In genomic region chr17:66487121-66487520, GRCh38 we compare ENCODE assay signal across 25 cellular contexts.
"Had no signal": no experiment of that assay in that cellular context is flagged by ENCODE, and none has a peak within 500 bp of the region (broad histone marks: within the 10 kb centered on the region; RNA-seq: fewer than 3 reads in every experiment).

No MANE protein-coding gene starts in this region.

- H3K4me1 Mint-ChIP-seq: mesothelial cell of epicardium, naive B cell had no signal

- H3K9me3 Mint-ChIP-seq: dendritic cell treated with granulocyte-macrophage colony-stimulating factor and Interleukin-4, amounts not matched to agents 40 ng/mL and 50 ng/mL, for 4 days; effector memory CD8-positive, alpha-beta T cell; endodermal cell; mesothelial cell of epicardium; naive B cell had no signal

- H3K27me3 ChIP-seq: colonic mucosa, esophagus squamous epithelium, gastrocnemius medialis, heart right ventricle, left lung had no signal

- H3K36me3 Mint-ChIP-seq: mesothelial cell of epicardium, naive B cell had no signal

- H3K36me3 ChIP-seq: colonic mucosa, esophagus squamous epithelium, gastrocnemius medialis, heart right ventricle, left lung, lower lobe of right lung had no signal

- H3K27ac ChIP-seq: colonic mucosa, epithelial cell of prostate, esophagus squamous epithelium, gastrocnemius medialis, heart right ventricle, left lung, lower lobe of right lung had no signal

- ATAC-seq: effector memory CD8-positive, alpha-beta T cell; esophagus mucosa; gastrocnemius medialis; heart right ventricle; left cardiac atrium; left lung; left ventricle myocardium superior; lower lobe of right lung had no signal

- H3K4me3 ChIP-seq: colonic mucosa, esophagus squamous epithelium, gastrocnemius medialis, heart right ventricle, left lung, lower lobe of right lung, mucosa of descending colon had no signal

- H3K4me3 Mint-ChIP-seq: dendritic cell treated with granulocyte-macrophage colony-stimulating factor and Interleukin-4, amounts not matched to agents 40 ng/mL and 50 ng/mL, for 4 days; effector memory CD8-positive, alpha-beta T cell; endodermal cell; mesothelial cell of epicardium; naive B cell had no signal

- H3K9me3 ChIP-seq: colonic mucosa, esophagus squamous epithelium, gastrocnemius medialis, heart right ventricle, left lung, lower lobe of right lung, mucosa of descending colon had no signal

- H3K4me1 ChIP-seq: colonic mucosa, esophagus squamous epithelium, gastrocnemius medialis, heart right ventricle, lower lobe of right lung had no signal

- H3K27ac Mint-ChIP-seq: dendritic cell treated with granulocyte-macrophage colony-stimulating factor and Interleukin-4, amounts not matched to agents 40 ng/mL and 50 ng/mL, for 4 days; effector memory CD8-positive, alpha-beta T cell; endodermal cell; mesothelial cell of epicardium; naive B cell had no signal

- DNase-seq: colonic mucosa; cortex of kidney; effector CD8-positive, alpha-beta T cell; effector memory CD8-positive, alpha-beta T cell; endodermal cell; erythroblast; esophagus squamous epithelium; foreskin fibroblast; foreskin melanocyte; gastrocnemius medialis; glutamatergic neuron; head of caudate nucleus; heart right ventricle; hippocampal formation; left cardiac atrium; left lung; left ventricle myocardium superior; lower lobe of right lung; mesenchymal stem cell; mucosa of descending colon; naive B cell had no signal

- H3K27me3 Mint-ChIP-seq: dendritic cell treated with granulocyte-macrophage colony-stimulating factor and Interleukin-4, amounts not matched to agents 40 ng/mL and 50 ng/mL, for 4 days; effector memory CD8-positive, alpha-beta T cell had no signal
